In genomic region chr4:74475946-74476345, GRCh38 we compare ENCODE assay signal across 9 cellular contexts. TPM values are rescaled to one million over a fixed set of nuclear protein-coding genes. Genes with fewer than 3 reads are reported as not detected.
"Had no signal": no experiment of that assay in that cellular context is flagged by ENCODE, and none has a peak within 500 bp of the region (broad histone marks: within the 10 kb centered on the region; RNA-seq: fewer than 3 reads in every experiment).

No MANE protein-coding gene starts in this region.

- FAIRE-seq: G401.6, GM12878, GM12891, GM12892, GM18507, GM19239 had no signal

- DNase-seq: GDM1, GF-D8 had no signal

- ATAC-seq: GM12878 had no signal

- H3K4me3 ChIP-seq: GM12878 had no signal

RNA-seq across cellular contexts. Expression of gene AREG, which starts 31.0 kb away (rescaled TPM):
- total RNA-seq: G401, GM12878 had no signal
